ENCODE assay signal across 18 cellular contexts in genomic region chr2:128668946-128669345, GRCh38.
DNase-seq lines count a peak whose midpoint lies in the region; ATAC-seq, FAIRE-seq and TF ChIP-seq lines count a peak whose summit lies in the region.
"Had no signal": no experiment of that assay in that cellular context is flagged by ENCODE, and none has a peak within 500 bp of the region (broad histone marks: within the 10 kb centered on the region; RNA-seq: fewer than 3 reads in every experiment).

No MANE protein-coding gene starts in this region.

- ATAC-seq in HG03095 (IDR thresholded peaks at IDR 0.05; ENCODE audit: unreplicated experiment) (no peak), lower lobe of right lung (no peak), GM18868 (IDR thresholded peaks at IDR 0.05; ENCODE audit: unreplicated experiment) (no peak)
- ATAC-seq: GM12878 had no signal

- H3K4me3 ChIP-seq in BLaER1 (no peak overlapping the region), bronchial epithelial cell (ENCODE audit: low read depth, low read length) (no peak overlapping the region), lower leg skin (ENCODE audit: low read depth, poor library complexity, severe bottlenecking) (no peak overlapping the region), lower lobe of right lung (no peak overlapping the region)
- H3K4me3 ChIP-seq: GM12878, GM23248 had no signal

- H3K36me3 ChIP-seq in BLaER1 (no peaks in the 10 kb centered on the region), bronchial epithelial cell (ENCODE audit: control insufficient read depth, insufficient read depth, low read length) (no peaks in the 10 kb centered on the region), lower lobe of right lung (no peaks in the 10 kb centered on the region)
- H3K36me3 ChIP-seq: BE2C had no signal

- no peak overlapping the region for H3K27ac ChIP-seq in BLaER1
- no peak overlapping the region for H3K27ac ChIP-seq in lower lobe of right lung
- H3K27ac ChIP-seq: GM23248 had no signal

- POLR2A ChIA-PET in GM10248 (lab: Yijun Ruan, JAX): no interaction called here

- WGBS in lower leg skin, 2 donors: 66 to 72% methylated on average over 2 of the region's 2 CpGs

- intact Hi-C loops in lower leg skin (cut with DNase I; ENCODE audit: low total_unique reads): no loop called here
- intact Hi-C loops in lower lobe of right lung (cut with DNase I): no loop called here

- no peaks in the 10 kb centered on the region for H4K20me1 ChIP-seq in BLaER1

- H3K9me3 ChIP-seq in BLaER1: peaks cover 27% of the 10 kb centered on the region
- no peaks in the 10 kb centered on the region for H3K9me3 ChIP-seq in lower lobe of right lung
- H3K9me3 ChIP-seq: BE2C, Caco-2 had no signal

- H3K27me3 ChIP-seq in BLaER1: no peaks in the 10 kb centered on the region
- H3K27me3 ChIP-seq in bronchial epithelial cell (ENCODE audit: control insufficient read depth, insufficient read depth, low read length): no peaks in the 10 kb centered on the region
- H3K27me3 ChIP-seq in lower lobe of right lung (ENCODE audit: low read depth): no peaks in the 10 kb centered on the region
- H3K27me3 ChIP-seq: BE2C had no signal

- CTCF ChIA-PET in GM10248 (lab: Yijun Ruan, JAX): no interaction called here

- no peak for FAIRE-seq in bronchial epithelial cell (lab: Jason Lieb, UNC)
- FAIRE-seq: A204.1, GM12878, GM18507 had no signal

- TF ChIP-seq CTCF in GM10248 (IDR thresholded peaks at IDR 0.05; ENCODE audit: control extremely low read depth, extremely low read depth, low read depth, missing control alignments): no peak
- TF ChIP-seq CTCF in bronchial epithelial cell (IDR thresholded peaks at IDR 0.05; ENCODE audit: insufficient read depth, low read length, severe bottlenecking): no peak
- no peak for TF ChIP-seq CTCF in lower leg skin (IDR thresholded peaks at IDR 0.05)
- no peak for TF ChIP-seq CTCF in lower lobe of right lung (IDR thresholded peaks at IDR 0.05)

- H3K4me2 ChIP-seq in BLaER1: peak overlapping the region; percentile 32; the same call in 1 of the 2 replicates

- DNase-seq in GM10248 (ENCODE audit: extremely low spot score): peak; percentile 4
- DNase-seq in bronchial epithelial cell (ENCODE audit: low read depth): peak; percentile 57
- peak; percentile 1 to 12 for DNase-seq in lower leg skin (ENCODE audit: low spot score in 2 of 2)
- no peak for DNase-seq in AG20443 (ENCODE audit: low spot score)
- no peak for DNase-seq in lower lobe of right lung
- DNase-seq: BE2C; Caco-2; CD8-positive, alpha-beta memory T cell; DMS53; GM23248; H7; IMR-90 had no signal

- no peak for TF ChIP-seq POLR2A in lower leg skin (IDR thresholded peaks at IDR 0.05)

- H3K9ac ChIP-seq in BLaER1: no peak overlapping the region
- H3K9ac ChIP-seq: GM23248 had no signal

- peaks cover 37% of the 10 kb centered on the region for H3K4me1 ChIP-seq in BLaER1
- no peaks in the 10 kb centered on the region for H3K4me1 ChIP-seq in lower lobe of right lung
- H3K4me1 ChIP-seq: BE2C, Caco-2 had no signal

Comparison
In these comparisons a context has a peak if more than half of its experiments do, and no peak if none do; other contexts are left out.
1. DNase-seq: peak in GM10248 (single experiment), bronchial epithelial cell (single experiment) and lower leg skin (2 of 2); none in AG20443 (single experiment) and lower lobe of right lung (single experiment).